19 cellular contexts compared by ENCODE assay signal in the genomic region with DNA sequence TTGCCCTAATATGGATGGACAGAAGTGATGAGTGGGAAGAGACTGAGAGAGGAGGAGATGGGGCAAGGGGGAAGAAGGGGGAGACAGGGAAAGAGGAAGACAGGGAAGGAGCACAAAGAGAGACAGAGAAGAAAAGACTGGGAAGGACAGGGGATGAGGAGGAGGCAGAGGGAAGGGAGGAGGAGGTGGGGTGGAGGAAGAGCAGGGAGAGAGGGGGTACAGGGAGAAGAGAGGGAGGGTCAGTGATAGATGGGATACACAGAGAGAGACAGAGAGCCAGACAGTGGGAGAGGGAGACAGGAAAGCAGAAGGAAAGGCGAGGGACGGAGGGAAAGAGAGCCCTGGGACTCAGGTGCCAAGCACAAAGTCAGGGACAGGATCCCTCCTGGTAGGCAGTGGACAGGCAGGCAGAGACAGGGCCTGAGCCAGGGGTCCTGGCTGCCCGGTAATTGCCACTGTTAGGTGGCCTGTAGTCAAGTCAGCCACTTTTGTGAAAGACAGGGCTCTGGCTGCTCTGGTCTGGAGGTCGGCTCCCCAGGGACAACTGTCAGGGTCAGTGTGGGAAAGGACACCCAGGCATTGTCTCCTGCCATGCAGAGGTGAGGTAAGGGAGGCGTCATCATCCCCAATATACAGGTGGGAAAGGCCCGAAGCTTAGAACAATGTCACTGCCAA. TPM values are rescaled to one million over a fixed set of nuclear protein-coding genes. Genes with fewer than 3 reads are reported as not detected.
DNase-seq lines count a peak whose midpoint lies in the region; TF ChIP-seq lines count a peak whose summit lies in the region.
"Had no signal": no experiment of that assay in that cellular context is flagged by ENCODE, and none has a peak within 500 bp of the region (broad histone marks: within the 10 kb centered on the region; RNA-seq: fewer than 3 reads in every experiment).

No MANE protein-coding gene starts in this region.

- H3K4me1 ChIP-seq in stomach: peaks cover 51 to 90% (median 81%) of the 10 kb centered on the region in 4 donors

- 90 to 97% (median 93%) methylated on average over 6 of the region's 6 CpGs for WGBS in stomach, 5 donors

- H3K27ac ChIP-seq in layer of hippocampus (ENCODE audit: low read depth, low read length): peak overlapping the region; percentile 25
- H3K27ac ChIP-seq in stomach: peak overlapping the region in 4 of 5 donors; percentile 22 to 79 (median 46)
- H3K27ac ChIP-seq: parathyroid adenoma, thoracic aorta had no signal

- no peaks in the 10 kb centered on the region for H3K9me3 ChIP-seq in stomach
- H3K9me3 ChIP-seq: thoracic aorta had no signal

- CTCF ChIA-PET in activated CD4-positive, alpha-beta memory T cell treated with anti-CD3 and anti-CD28 coated beads, Interleukin-2, amount 10 ng/mL, durations not matched to agents 7 days and 5 days (lab: Charles Lee): interaction anchor here (1.2 kb wide), 1 partner anchor 39 kb away, joined by 3 read pairs; a partner anchor contains a TSS

- no peak for TF ChIP-seq POLR2A in stomach (IDR thresholded peaks at IDR 0.05)

- peaks cover 54% of the 10 kb centered on the region for H3K4me1 Mint-ChIP-seq in activated T-cell treated with anti-CD3 and anti-CD28 coated beads, Interleukin-2, amount 50 U/mL, for 24 hours (ENCODE audit: low read depth)
- H3K4me1 Mint-ChIP-seq in activated CD4-positive, alpha-beta memory T cell treated with anti-CD3 and anti-CD28 coated beads, Interleukin-2, amount 10 ng/mL, durations not matched to agents 7 days and 5 days: peaks cover 55% of the 10 kb centered on the region

- TF ChIP-seq CTCF in stomach (IDR thresholded peaks at IDR 0.05): no peak

- no peaks in the 10 kb centered on the region for H3K9me3 Mint-ChIP-seq in activated T-cell treated with anti-CD3 and anti-CD28 coated beads, Interleukin-2, amount 50 U/mL, for 24 hours
- no peaks in the 10 kb centered on the region for H3K9me3 Mint-ChIP-seq in activated CD4-positive, alpha-beta memory T cell treated with anti-CD3 and anti-CD28 coated beads, Interleukin-2, amount 10 ng/mL, durations not matched to agents 7 days and 5 days
- H3K9me3 Mint-ChIP-seq: mesothelial cell of epicardium had no signal

- no peak for TF ChIP-seq EP300 in stomach (IDR thresholded peaks at IDR 0.05)

- no peaks in the 10 kb centered on the region for H3K27me3 Mint-ChIP-seq in activated T-cell treated with anti-CD3 and anti-CD28 coated beads, Interleukin-2, amount 50 U/mL, for 24 hours
- no peaks in the 10 kb centered on the region for H3K27me3 Mint-ChIP-seq in activated CD4-positive, alpha-beta memory T cell treated with anti-CD3 and anti-CD28 coated beads, Interleukin-2, amount 10 ng/mL, durations not matched to agents 7 days and 5 days

- intact Hi-C loops in stomach (cut with DNase I; ENCODE audit: low total_unique reads): no loop called here

- POLR2A ChIA-PET in activated CD4-positive, alpha-beta memory T cell treated with anti-CD3 and anti-CD28 coated beads, Interleukin-2, amount 10 ng/mL, durations not matched to agents 7 days and 5 days (lab: Charles Lee): interaction anchor here (1.1 to 1.7 kb wide), 3 partner anchors 22 to 165 kb away, joined by 3 to 6 read pairs (median 5); a partner anchor contains a TSS

- H3K36me3 ChIP-seq in stomach: peaks cover 11 to 55% (median 39%) of the 10 kb centered on the region in 4 donors
- H3K36me3 ChIP-seq: thoracic aorta had no signal

- peak overlapping the region; percentile 20 for H3K27ac Mint-ChIP-seq in activated T-cell treated with anti-CD3 and anti-CD28 coated beads, Interleukin-2, amount 50 U/mL, for 24 hours
- H3K27ac Mint-ChIP-seq in activated CD4-positive, alpha-beta memory T cell treated with anti-CD3 and anti-CD28 coated beads, Interleukin-2, amount 10 ng/mL, durations not matched to agents 7 days and 5 days: peak overlapping the region; percentile 78
- H3K27ac Mint-ChIP-seq: mesothelial cell of epicardium had no signal

- H3K4me3 Mint-ChIP-seq in activated T-cell treated with anti-CD3 and anti-CD28 coated beads, Interleukin-2, amount 50 U/mL, for 24 hours: no peak overlapping the region
- H3K4me3 Mint-ChIP-seq in activated CD4-positive, alpha-beta memory T cell treated with anti-CD3 and anti-CD28 coated beads, Interleukin-2, amount 10 ng/mL, durations not matched to agents 7 days and 5 days: no peak overlapping the region
- H3K4me3 Mint-ChIP-seq: mesothelial cell of epicardium had no signal

- peak; percentile 26 for DNase-seq in activated T-cell treated with anti-CD3 and anti-CD28 coated beads, Interleukin-2, amount 50 U/mL, for 24 hours
- DNase-seq in activated T-cell treated with anti-CD3 and anti-CD28 coated beads, Interleukin-2, amount 50 U/mL, for 48 hours: no peak
- no peak for DNase-seq in activated CD4-positive, alpha-beta memory T cell treated with anti-CD3 and anti-CD28 coated beads, Interleukin-2, amount 10 ng/mL, durations not matched to agents 7 days and 5 days
- DNase-seq in stomach (peak; percentile 22), SK-N-DZ (ENCODE audit: low spot score) (no peak), T1000 (lab: John Stamatoyannopoulos, UW) (no peak)
- no peak for DNase-seq in stimulated activated CD4-positive, alpha-beta T cell treated with anti-CD3 and anti-CD28 coated beads, Interleukin-12 subunit alpha, Interleukin-12 subunit beta, amount 100 ng/mL, for 4 hours
- DNase-seq: ACHN; erythroblast; GDM1; glutamatergic neuron; KBM-7; NCI-H1105 treated with DMSO at 0.1 percent for 48 hours; NCI-H2227 treated with DMSO at 0.1 percent for 48 hours; stimulated activated CD4-positive, alpha-beta T cell treated with anti-CD3 and anti-CD28 coated beads, Interleukin-15, amount 100 ng/mL, for 24 hours had no signal

- H3K36me3 Mint-ChIP-seq in activated T-cell treated with anti-CD3 and anti-CD28 coated beads, Interleukin-2, amount 50 U/mL, for 24 hours (ENCODE audit: low read depth): peaks cover 87% of the 10 kb centered on the region
- peaks cover 43% of the 10 kb centered on the region for H3K36me3 Mint-ChIP-seq in activated CD4-positive, alpha-beta memory T cell treated with anti-CD3 and anti-CD28 coated beads, Interleukin-2, amount 10 ng/mL, durations not matched to agents 7 days and 5 days (ENCODE audit: low read depth)

- H3K27me3 ChIP-seq in layer of hippocampus (ENCODE audit: control insufficient read depth, insufficient read depth, low read length) (no peaks in the 10 kb centered on the region), stomach (no peaks in the 10 kb centered on the region)

- H3K4me3 ChIP-seq in stomach: no peak overlapping the region
- H3K4me3 ChIP-seq: thoracic aorta had no signal

RNA-seq across cellular contexts. Expression of a gene that starts 9.8 kb away (rescaled TPM):
- 10 to 100 TPM; 18.4 to 18.7 TPM for total RNA-seq in activated CD4-positive, alpha-beta memory T cell treated with anti-CD3 and anti-CD28 coated beads, Interleukin-2, amount 10 ng/mL, durations not matched to agents 7 days and 5 days
- 100 to 1,000 TPM in 2 of 5 donors, 10 to 100 TPM in 3; 59.8 to 191 (median 86.8) TPM for total RNA-seq in stomach
- 100 to 1,000 TPM in 1 of 3 donors, 10 to 100 TPM in 2; 24.1 to 202 (median 43.7) TPM for polyA plus RNA-seq in stomach
- 8.1 and 11.4 TPM in 2 replicates for polyA plus RNA-seq in SK-N-DZ (2014; cell fraction: cytosol; rRNA removed)
- polyA plus RNA-seq in SK-N-DZ (2014; cell fraction: nucleus; rRNA removed): 30.2 and 30.8 TPM in 2 replicates

RNA-seq across cellular contexts. Expression of a gene that starts 29.1 kb away (rescaled TPM):
- 10 to 100 TPM; 36.2 to 38.0 TPM for total RNA-seq in activated CD4-positive, alpha-beta memory T cell treated with anti-CD3 and anti-CD28 coated beads, Interleukin-2, amount 10 ng/mL, durations not matched to agents 7 days and 5 days
- 10 to 100 TPM in 4 of 5 donors, 1 to 10 TPM in 1; 8.2 to 73.9 (median 15.6) TPM for total RNA-seq in stomach
- 10 to 100 TPM in 2 of 3 donors, 1 to 10 TPM in 1; 9.8 to 27.1 (median 11.3) TPM for polyA plus RNA-seq in stomach
- polyA plus RNA-seq in SK-N-DZ (2014; cell fraction: cytosol; rRNA removed): 3.2 and 8.4 TPM in 2 replicates
- 4.4 and 7.0 TPM in 2 replicates for polyA plus RNA-seq in SK-N-DZ (2014; cell fraction: nucleus; rRNA removed)

RNA-seq across cellular contexts. Expression of a gene that starts 38.6 kb away (rescaled TPM):
- 1 to 10 TPM; 3.8 to 4.2 TPM for total RNA-seq in activated CD4-positive, alpha-beta memory T cell treated with anti-CD3 and anti-CD28 coated beads, Interleukin-2, amount 10 ng/mL, durations not matched to agents 7 days and 5 days
- total RNA-seq in stomach: 1 to 10 TPM in 2 of 5 donors, not detected in 3; 1.3 to 1.5 TPM
- under 1 TPM; 0.12 to 0.31 (median 0.20) TPM for polyA plus RNA-seq in stomach
- polyA plus RNA-seq in SK-N-DZ (2014; cell fraction: cytosol; rRNA removed): 0.07 and 0.30 TPM in 2 replicates
- polyA plus RNA-seq in SK-N-DZ (2014; cell fraction: nucleus; rRNA removed): 0.91 and 1.3 TPM in 2 replicates

Comparison
In these comparisons a context has a peak if more than half of its experiments do, and no peak if none do; other contexts are left out.
1. DNase-seq: peak in activated T-cell treated with anti-CD3 and anti-CD28 coated beads, Interleukin-2, amount 50 U/mL, for 24 hours (single experiment) and stomach (single experiment); none in activated T-cell treated with anti-CD3 and anti-CD28 coated beads, Interleukin-2, amount 50 U/mL, for 48 hours (0 of 2), activated CD4-positive, alpha-beta memory T cell treated with anti-CD3 and anti-CD28 coated beads, Interleukin-2, amount 10 ng/mL, durations not matched to agents 7 days and 5 days (single experiment), stimulated activated CD4-positive, alpha-beta T cell treated with anti-CD3 and anti-CD28 coated beads, Interleukin-12 subunit alpha, Interleukin-12 subunit beta, amount 100 ng/mL, for 4 hours (single experiment), SK-N-DZ (single experiment) and T1000 (single experiment).